ENCODE assay signal across 9 cellular contexts in the genomic region with DNA sequence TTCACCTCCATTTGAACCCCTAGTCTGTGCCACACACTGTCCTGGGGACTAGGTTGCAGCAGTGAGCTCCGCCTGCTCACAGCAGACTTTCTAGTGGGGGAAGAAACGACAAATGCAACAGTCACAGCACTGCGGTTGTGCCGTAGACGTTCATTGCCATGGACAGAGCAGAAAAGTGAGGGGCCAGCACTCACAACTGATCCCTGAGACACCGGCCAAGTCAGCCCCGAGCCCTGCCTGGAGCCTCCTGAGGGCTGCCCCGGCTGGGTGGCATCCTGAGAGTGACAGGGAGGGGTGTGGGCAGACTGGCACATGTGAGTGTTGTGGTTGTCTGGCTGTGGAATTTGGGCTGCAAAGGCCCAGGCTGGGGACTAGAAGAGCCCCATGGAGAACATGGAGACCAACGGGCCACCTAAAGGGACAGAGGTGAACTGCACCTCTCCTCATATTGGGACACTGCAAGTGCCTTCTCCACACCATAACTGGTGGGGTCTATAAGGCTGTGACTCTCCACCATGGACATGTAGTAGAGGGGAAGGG. TPM values are rescaled to one million over a fixed set of nuclear protein-coding genes. Genes with fewer than 3 reads are reported as not detected.
DNase-seq lines count a peak whose midpoint lies in the region; ATAC-seq, FAIRE-seq and TF ChIP-seq lines count a peak whose summit lies in the region.
"Had no signal": no experiment of that assay in that cellular context is flagged by ENCODE, and none has a peak within 500 bp of the region (broad histone marks: within the 10 kb centered on the region; RNA-seq: fewer than 3 reads in every experiment).

No MANE protein-coding gene starts in this region.

- no peaks in the 10 kb centered on the region for H3K36me3 ChIP-seq in breast epithelium
- no peaks in the 10 kb centered on the region for H3K36me3 ChIP-seq in MM.1S (replicated peaks; ENCODE audit: insufficient read depth, low read length)
- H3K36me3 ChIP-seq in endothelial cell of umbilical vein (ENCODE audit: control insufficient read depth in 2 of 2, extremely low read depth in 1 of 2, insufficient read depth in 2 of 2, low read length in 2 of 2) = no peaks in the 10 kb centered on the region
- H3K36me3 ChIP-seq in smooth muscle cell (ENCODE audit: low read depth) = no peaks in the 10 kb centered on the region
- H3K36me3 ChIP-seq: vagina had no signal

- TF ChIP-seq POLR2A in breast epithelium (IDR thresholded peaks at IDR 0.05) (no peak), endothelial cell of umbilical vein (IDR thresholded peaks at IDR 0.05; ENCODE audit: low read depth, low read length) (no peak)

- H3K79me2 ChIP-seq in MM.1S (ENCODE audit: low read length) (no peaks in the 10 kb centered on the region), endothelial cell of umbilical vein (ENCODE audit: control insufficient read depth, insufficient read depth, low read length) (no peaks in the 10 kb centered on the region), smooth muscle cell (ENCODE audit: low read depth) (no peaks in the 10 kb centered on the region)

- no peaks in the 10 kb centered on the region for H3F3A ChIP-seq in MM.1S (ENCODE audit: insufficient read depth, low read length)
- H3F3A ChIP-seq in smooth muscle cell (ENCODE audit: low read depth) = no peaks in the 10 kb centered on the region

- peak; percentile 14 for DNase-seq in MCF 10A (ENCODE audit: unreplicated experiment)
- DNase-seq in breast epithelium (ENCODE audit: low spot score in 2 of 2) = no peak
- DNase-seq in MM.1S = no peak
- no peak for DNase-seq in endothelial cell of umbilical vein (ENCODE audit: low read depth, low spot score)
- no peak for DNase-seq in smooth muscle cell (lab: John Stamatoyannopoulos, UW; ENCODE audit: unreplicated experiment)
- DNase-seq in omental fat pad (ENCODE audit: low spot score) = no peak
- DNase-seq in iPS-NIHi7 (ENCODE audit: extremely low spot score) = no peak

- no peak overlapping the region for H2AFZ ChIP-seq in MM.1S (ENCODE audit: low read length)
- no peak overlapping the region for H2AFZ ChIP-seq in endothelial cell of umbilical vein (ENCODE audit: low read depth, low read length)
- no peak overlapping the region for H2AFZ ChIP-seq in smooth muscle cell (ENCODE audit: low read depth)

- H3K4me3 Mint-ChIP-seq in MCF 10A (ENCODE audit: unreplicated experiment) = no peak overlapping the region

- POLR2A ChIA-PET in MCF 10A (lab: Yijun Ruan, JAX) = no interaction called here
- POLR2A ChIA-PET in endothelial cell of umbilical vein (lab: Charles Lee) = no interaction called here

- H3K9me2 ChIP-seq in MM.1S (replicated peaks; ENCODE audit: insufficient read depth, low read length) = no peaks in the 10 kb centered on the region

- whole genome bisulfite sequencing in smooth muscle cell (ENCODE audit: low lambda C conversion rate) = 83% methylated on average over 9 of the region's 9 CpGs

- H4K20me1 ChIP-seq in MM.1S (ENCODE audit: insufficient read depth, low read length) (no peaks in the 10 kb centered on the region), endothelial cell of umbilical vein (replicated peaks; ENCODE audit: control insufficient read depth, extremely low read depth, insufficient read depth, low read length) (no peaks in the 10 kb centered on the region), smooth muscle cell (ENCODE audit: low read depth) (no peaks in the 10 kb centered on the region)

- H3K9me3 ChIP-seq in breast epithelium = peaks cover 0 to 23% of the 10 kb centered on the region in 2 donors
- H3K9me3 ChIP-seq in MM.1S (replicated peaks; ENCODE audit: insufficient read depth, low read length) = no peaks in the 10 kb centered on the region
- no peaks in the 10 kb centered on the region for H3K9me3 ChIP-seq in endothelial cell of umbilical vein (replicated peaks; ENCODE audit: control insufficient read depth, insufficient read depth, low read length)
- H3K9me3 ChIP-seq in smooth muscle cell (replicated peaks; ENCODE audit: low read depth) = no peaks in the 10 kb centered on the region
- H3K9me3 ChIP-seq: vagina had no signal

- no peaks in the 10 kb centered on the region for H3K27me3 Mint-ChIP-seq in MCF 10A (ENCODE audit: insufficient read depth, unreplicated experiment)

- H3K9me3 Mint-ChIP-seq in MCF 10A (ENCODE audit: unreplicated experiment) = no peaks in the 10 kb centered on the region

- H3K27ac ChIP-seq in breast epithelium (no peak overlapping the region), MM.1S (ENCODE audit: low read length) (no peak overlapping the region), endothelial cell of umbilical vein (ENCODE audit: insufficient read depth, low read depth, low read length) (no peak overlapping the region), smooth muscle cell (ENCODE audit: low read depth) (no peak overlapping the region)
- H3K27ac ChIP-seq: vagina had no signal

- peak; percentile 12 for TF ChIP-seq CTCF in MCF 10A (IDR thresholded peaks at IDR 0.05; ENCODE audit: unreplicated experiment)
- TF ChIP-seq CTCF in breast epithelium (IDR thresholded peaks at IDR 0.05) = no peak
- peak; percentile 35 for TF ChIP-seq CTCF in MM.1S (IDR thresholded peaks at IDR 0.05; ENCODE audit: low read length)
- peak; percentile 8 to 21 for TF ChIP-seq CTCF in endothelial cell of umbilical vein (IDR thresholded peaks at IDR 0.05; ENCODE audit: extremely low read depth in 1 of 2, insufficient read depth in 1 of 2, low read depth in 1 of 2, low read length in 2 of 2)
- TF ChIP-seq CTCF in smooth muscle cell (IDR thresholded peaks at IDR 0.05; ENCODE audit: borderline replicate concordance, insufficient read depth, poor library complexity, severe bottlenecking) = peak; percentile 26
- TF ChIP-seq CTCF in omental fat pad (IDR thresholded peaks at IDR 0.05) = no peak

- BruUV-seq in MCF 10A (replicated peaks; lab: Mats Ljungman, UMichigan) = no TSS peak
- no TSS peak for BruUV-seq in endothelial cell of umbilical vein (replicated peaks; lab: Mats Ljungman, UMichigan)

- CTCF ChIA-PET in MCF 10A (lab: Yijun Ruan, JAX) (interaction anchor here (0.9 to 1.8 kb wide), 2 partner anchors 10 to 12 kb away, joined by 4 to 7 read pairs; no protein-coding TSS in a partner anchor), endothelial cell of umbilical vein (lab: Charles Lee) (interaction anchor here (0.7 to 2.1 kb wide), 4 partner anchors 10 to 32 kb away, joined by 3 to 8 read pairs (median 5); no protein-coding TSS in a partner anchor)

- H3K27ac Mint-ChIP-seq in MCF 10A (ENCODE audit: low read depth, unreplicated experiment) = no peak overlapping the region

- dilution Hi-C loops in endothelial cell of umbilical vein (cut with MboI; ENCODE audit: extremely low pct_ligation_motif_present, low sequenced_read_pairs) = no loop called here

- ATAC-seq in HG03159 (IDR thresholded peaks at IDR 0.05; ENCODE audit: unreplicated experiment) (no peak), omental fat pad (ENCODE audit: low FRiP score) (no peak)

- intact Hi-C loops in MCF 10A (cut with micrococcal nuclease) = no loop called here
- intact Hi-C loops in breast epithelium (cut with DNase I; ENCODE audit: low total_unique reads) = no loop called here
- intact Hi-C loops in endothelial cell of umbilical vein (cut with micrococcal nuclease) = no loop called here

- no peak overlapping the region for H3K4me2 ChIP-seq in MM.1S (ENCODE audit: low read depth, low read length)
- no peak overlapping the region for H3K4me2 ChIP-seq in endothelial cell of umbilical vein (ENCODE audit: insufficient read depth, low read length)
- no peak overlapping the region for H3K4me2 ChIP-seq in smooth muscle cell

- no peaks in the 10 kb centered on the region for H3K9me1 ChIP-seq in endothelial cell of umbilical vein (replicated peaks; ENCODE audit: control insufficient read depth, extremely low read depth, insufficient read depth, low read length)

- H3K9ac ChIP-seq in MM.1S (ENCODE audit: low read length) (no peak overlapping the region), endothelial cell of umbilical vein (replicated peaks; ENCODE audit: extremely low read depth, insufficient read depth, low read length) (no peak overlapping the region), smooth muscle cell (ENCODE audit: low read depth) (no peak overlapping the region)

- FAIRE-seq in endothelial cell of umbilical vein (lab: Jason Lieb, UNC) = peak; percentile 54

- peaks cover 6% of the 10 kb centered on the region for H3K36me3 Mint-ChIP-seq in MCF 10A (ENCODE audit: insufficient read depth, unreplicated experiment)

- H3K27me3 ChIP-seq in breast epithelium (peaks cover 0 to 51% of the 10 kb centered on the region in 2 donors), MM.1S (replicated peaks; ENCODE audit: insufficient read depth, low read length) (peaks cover 32% of the 10 kb centered on the region), endothelial cell of umbilical vein (ENCODE audit: control insufficient read depth in 2 of 2, insufficient read depth in 2 of 2, low read length in 2 of 2) (peaks cover 12 to 18% of the 10 kb centered on the region in 2 experiments), smooth muscle cell (ENCODE audit: low read depth) (no peaks in the 10 kb centered on the region)
- H3K27me3 ChIP-seq: vagina had no signal

- no peaks in the 10 kb centered on the region for H3K4me1 Mint-ChIP-seq in MCF 10A (ENCODE audit: insufficient read depth, unreplicated experiment)

- no peak overlapping the region for H3K4me3 ChIP-seq in breast epithelium
- no peak overlapping the region for H3K4me3 ChIP-seq in MM.1S (ENCODE audit: low read length)
- no peak overlapping the region for H3K4me3 ChIP-seq in endothelial cell of umbilical vein (replicated peaks in 1 of 3; ENCODE audit: insufficient read depth in 1 of 3, low read depth in 1 of 3, low read length in 3 of 3)
- no peak overlapping the region for H3K4me3 ChIP-seq in smooth muscle cell
- H3K4me3 ChIP-seq: vagina had no signal

- H3K4me1 ChIP-seq in breast epithelium (no peaks in the 10 kb centered on the region), MM.1S (ENCODE audit: low read length) (no peaks in the 10 kb centered on the region), endothelial cell of umbilical vein (ENCODE audit: control insufficient read depth, extremely low read depth, insufficient read depth, low read length) (no peaks in the 10 kb centered on the region), smooth muscle cell (ENCODE audit: low read depth) (no peaks in the 10 kb centered on the region)
- H3K4me1 ChIP-seq: vagina had no signal

RNA-seq across cellular contexts. Expression of gene DUSP9, which starts 4.6 kb away (rescaled TPM):
- not detected in 2 replicates for total RNA-seq in MCF 10A (2022)
- under 1 TPM in 2 of 3 donors, not detected in 1; 0.33 to 0.73 TPM for total RNA-seq in breast epithelium
- 0.35 TPM in 1 of 2 replicates, not detected in the other for total RNA-seq in endothelial cell of umbilical vein
- polyA plus RNA-seq in endothelial cell of umbilical vein = 0.04 and 0.05 TPM in 2 replicates
- polyA plus RNA-seq in endothelial cell of umbilical vein (2011; cell fraction: cytosol; rRNA removed) = 0.09 and 0.14 TPM in 2 replicates
- polyA plus RNA-seq in endothelial cell of umbilical vein (2011; cell fraction: nucleus; rRNA removed) = 0.05 TPM in 1 of 2 replicates, not detected in the other
- polyA plus RNA-seq in endothelial cell of umbilical vein (2012) = 0.19 and 0.29 TPM in 2 replicates
- polyA minus RNA-seq in endothelial cell of umbilical vein = 0.19 and 0.74 TPM in 2 replicates
- 22.1 TPM for polyA minus RNA-seq in endothelial cell of umbilical vein (2011; cell fraction: cytosol; rRNA and poly(A)+ RNA removed)
- polyA minus RNA-seq in endothelial cell of umbilical vein (2011; cell fraction: nucleus; rRNA and poly(A)+ RNA removed) = not detected in 2 replicates
- total RNA-seq in smooth muscle cell = 3.0 and 4.7 TPM in 2 replicates
- 7.2 and 11.3 TPM in 2 replicates for polyA plus RNA-seq in smooth muscle cell
- total RNA-seq in omental fat pad = 1 to 10 TPM in 1 of 4 donors, under 1 TPM in 1, not detected in 2; 0.48 to 2.3 TPM

RNA-seq across cellular contexts. Expression of gene PNCK, which starts 22.0 kb away (rescaled TPM):
- total RNA-seq in MCF 10A (2022) (not detected in 2 replicates), breast epithelium (1 to 10 TPM in 1 of 3 donors, under 1 TPM in 2; 0.48 to 1.3 (median 0.73) TPM), endothelial cell of umbilical vein (not detected in 2 replicates), smooth muscle cell (4.0 and 6.4 TPM in 2 replicates), omental fat pad (under 1 TPM in 2 of 4 donors, not detected in 2; 0.46 to 0.60 TPM)
- polyA plus RNA-seq in endothelial cell of umbilical vein (0.12 and 0.37 TPM in 2 replicates), smooth muscle cell (2.8 and 9.2 TPM in 2 replicates)
- not detected in 2 replicates for polyA plus RNA-seq in endothelial cell of umbilical vein (2011; cell fraction: cytosol; rRNA removed)
- 0.42 and 0.59 TPM in 2 replicates for polyA plus RNA-seq in endothelial cell of umbilical vein (2011; cell fraction: nucleus; rRNA removed)
- polyA plus RNA-seq in endothelial cell of umbilical vein (2012) = not detected in 2 replicates
- 1.3 TPM in 1 of 2 replicates, not detected in the other for polyA minus RNA-seq in endothelial cell of umbilical vein
- not detected for polyA minus RNA-seq in endothelial cell of umbilical vein (2011; cell fraction: cytosol; rRNA and poly(A)+ RNA removed)
- polyA minus RNA-seq in endothelial cell of umbilical vein (2011; cell fraction: nucleus; rRNA and poly(A)+ RNA removed) = not detected in 2 replicates

RNA-seq across cellular contexts. Expression of gene SLC6A8, which starts 36.1 kb away (rescaled TPM):
- total RNA-seq in MCF 10A (2022) (59.9 and 66.6 TPM in 2 replicates), breast epithelium (10 to 100 TPM in 2 of 3 donors, 1 to 10 TPM in 1; 7.6 to 40.8 (median 18.4) TPM), endothelial cell of umbilical vein (23.6 and 28.8 TPM in 2 replicates), smooth muscle cell (42.6 and 45.2 TPM in 2 replicates), omental fat pad (10 to 100 TPM; 13.5 to 32.4 (median 26.3) TPM)
- polyA plus RNA-seq in endothelial cell of umbilical vein (22.7 and 22.8 TPM in 2 replicates), smooth muscle cell (98.1 and 128 TPM in 2 replicates)
- polyA plus RNA-seq in endothelial cell of umbilical vein (2011; cell fraction: cytosol; rRNA removed) = 14.4 and 18.5 TPM in 2 replicates
- polyA plus RNA-seq in endothelial cell of umbilical vein (2011; cell fraction: nucleus; rRNA removed) = 23.1 and 36.6 TPM in 2 replicates
- 23.1 and 25.7 TPM in 2 replicates for polyA plus RNA-seq in endothelial cell of umbilical vein (2012)
- polyA minus RNA-seq in endothelial cell of umbilical vein = 42.5 and 44.1 TPM in 2 replicates
- polyA minus RNA-seq in endothelial cell of umbilical vein (2011; cell fraction: cytosol; rRNA and poly(A)+ RNA removed) = 35.0 TPM
- 10.9 and 18.4 TPM in 2 replicates for polyA minus RNA-seq in endothelial cell of umbilical vein (2011; cell fraction: nucleus; rRNA and poly(A)+ RNA removed)

RNA-seq across cellular contexts. Expression of gene CCNQ, which starts 52.7 kb away (rescaled TPM):
- total RNA-seq in MCF 10A (2022) (20.9 and 21.7 TPM in 2 replicates), breast epithelium (10 to 100 TPM; 23.9 to 42.6 (median 39.7) TPM), endothelial cell of umbilical vein (20.8 and 21.3 TPM in 2 replicates), smooth muscle cell (9.4 and 17.9 TPM in 2 replicates), omental fat pad (10 to 100 TPM; 26.0 to 42.6 (median 31.0) TPM)
- polyA plus RNA-seq in endothelial cell of umbilical vein (37.0 and 42.9 TPM in 2 replicates), smooth muscle cell (23.0 and 27.3 TPM in 2 replicates)
- polyA plus RNA-seq in endothelial cell of umbilical vein (2011; cell fraction: cytosol; rRNA removed) = 26.8 and 30.4 TPM in 2 replicates
- polyA plus RNA-seq in endothelial cell of umbilical vein (2011; cell fraction: nucleus; rRNA removed) = 11.8 and 14.3 TPM in 2 replicates
- 22.0 and 25.3 TPM in 2 replicates for polyA plus RNA-seq in endothelial cell of umbilical vein (2012)
- polyA minus RNA-seq in endothelial cell of umbilical vein = 16.5 and 17.2 TPM in 2 replicates
- polyA minus RNA-seq in endothelial cell of umbilical vein (2011; cell fraction: cytosol; rRNA and poly(A)+ RNA removed) = 23.0 TPM
- polyA minus RNA-seq in endothelial cell of umbilical vein (2011; cell fraction: nucleus; rRNA and poly(A)+ RNA removed) = 1.7 and 4.5 TPM in 2 replicates

Comparison
In these comparisons a context has a peak if more than half of its experiments do, and no peak if none do; other contexts are left out.
1. CTCF ChIP-seq: peak in MCF 10A (single experiment), MM.1S (single experiment), endothelial cell of umbilical vein (2 of 2) and smooth muscle cell (single experiment); none in breast epithelium (0 of 3) and omental fat pad (0 of 3).